In genomic region chr2:110858135-110858737, GRCh38 we compare ENCODE assay signal across 9 cellular contexts.
DNase-seq lines count a peak whose midpoint lies in the region; ATAC-seq and TF ChIP-seq lines count a peak whose summit lies in the region.
"Had no signal": no experiment of that assay in that cellular context is flagged by ENCODE, and none has a peak within 500 bp of the region (broad histone marks: within the 10 kb centered on the region; RNA-seq: fewer than 3 reads in every experiment).

No MANE protein-coding gene starts in this region.

- H3K4me1 Mint-ChIP-seq in activated B cell treated with CpG ODN at 0.5 μM for 24 hours = peaks cover 43% of the 10 kb centered on the region

- POLR2A ChIA-PET in activated B cell treated with CpG ODN at 0.5 μM for 24 hours (lab: Charles Lee) = interaction anchor here (0.8 to 1.0 kb wide), 2 partner anchors 262 to 268 kb away, joined by 3 to 7 read pairs; partner anchors contain the start of gene BCL2L11

- H3K27ac Mint-ChIP-seq in activated B cell treated with CpG ODN at 0.5 μM for 24 hours = peak overlapping the region; percentile 70

- H3K4me3 Mint-ChIP-seq in activated B cell treated with CpG ODN at 0.5 μM for 24 hours = no peak overlapping the region

- intact Hi-C loops in activated B cell treated with CpG ODN at 0.5 μM for 24 hours (cut with micrococcal nuclease) = loop anchor here (1.0 to 5.0 kb wide), 3 partner anchors 199 to 299 kb away; no protein-coding TSS in a partner anchor

- peaks cover 5% of the 10 kb centered on the region for H3K9me3 Mint-ChIP-seq in activated B cell treated with CpG ODN at 0.5 μM for 24 hours

- no peak for TF ChIP-seq CTCF in activated B cell treated with CpG ODN at 0.5 μM for 24 hours (IDR thresholded peaks at IDR 0.05)

- ATAC-seq in GM19025 (IDR thresholded peaks at IDR 0.05; ENCODE audit: low read depth, unreplicated experiment) (peak; percentile 89), HG03066 (IDR thresholded peaks at IDR 0.05; ENCODE audit: low read depth, unreplicated experiment) (peak; percentile 79), activated B cell treated with CpG ODN at 0.5 μM for 24 hours (ENCODE audit: low read depth) (peak; percentile 87)
- ATAC-seq: K562 had no signal

- DNase-seq in activated B cell treated with CpG ODN at 0.5 μM for 24 hours = no peak
- peak; percentile 18 for DNase-seq in epithelial cell of prostate (ENCODE audit: low read depth, low spot score)
- DNase-seq in stimulated activated naive CD4-positive, alpha-beta T cell (lab: John Stamatoyannopoulos, UW) = peak; percentile 25 to 84 (median 72)
- no peak for DNase-seq in HuH-7.5 (ENCODE audit: low spot score)
- no peak for DNase-seq in retina
- no peak for DNase-seq in NCI-H1092 (lab: John Stamatoyannopoulos, UW)

- CTCF ChIA-PET in activated B cell treated with CpG ODN at 0.5 μM for 24 hours (lab: Charles Lee) = interaction anchor here (1.1 kb wide), 1 partner anchor 27 kb away, joined by 3 read pairs; no protein-coding TSS in a partner anchor

- no peak overlapping the region for H3K27ac ChIP-seq in epithelial cell of prostate

- no peaks in the 10 kb centered on the region for H3K36me3 Mint-ChIP-seq in activated B cell treated with CpG ODN at 0.5 μM for 24 hours (ENCODE audit: low read depth)

- peaks cover 10% of the 10 kb centered on the region for H3K27me3 Mint-ChIP-seq in activated B cell treated with CpG ODN at 0.5 μM for 24 hours

Comparison
In these comparisons a context has a peak if more than half of its experiments do, and no peak if none do; other contexts are left out.
1. DNase-seq: peak in epithelial cell of prostate (single experiment) and stimulated activated naive CD4-positive, alpha-beta T cell (6 of 6); none in activated B cell treated with CpG ODN at 0.5 μM for 24 hours (single experiment), HuH-7.5 (single experiment), retina (single experiment) and NCI-H1092 (single experiment).
2. Peak in every context shown above with its lines, with median percentiles within 50 percentile points of each other: ATAC-seq.